9 cellular contexts compared by ENCODE assay signal in the genomic region with DNA sequence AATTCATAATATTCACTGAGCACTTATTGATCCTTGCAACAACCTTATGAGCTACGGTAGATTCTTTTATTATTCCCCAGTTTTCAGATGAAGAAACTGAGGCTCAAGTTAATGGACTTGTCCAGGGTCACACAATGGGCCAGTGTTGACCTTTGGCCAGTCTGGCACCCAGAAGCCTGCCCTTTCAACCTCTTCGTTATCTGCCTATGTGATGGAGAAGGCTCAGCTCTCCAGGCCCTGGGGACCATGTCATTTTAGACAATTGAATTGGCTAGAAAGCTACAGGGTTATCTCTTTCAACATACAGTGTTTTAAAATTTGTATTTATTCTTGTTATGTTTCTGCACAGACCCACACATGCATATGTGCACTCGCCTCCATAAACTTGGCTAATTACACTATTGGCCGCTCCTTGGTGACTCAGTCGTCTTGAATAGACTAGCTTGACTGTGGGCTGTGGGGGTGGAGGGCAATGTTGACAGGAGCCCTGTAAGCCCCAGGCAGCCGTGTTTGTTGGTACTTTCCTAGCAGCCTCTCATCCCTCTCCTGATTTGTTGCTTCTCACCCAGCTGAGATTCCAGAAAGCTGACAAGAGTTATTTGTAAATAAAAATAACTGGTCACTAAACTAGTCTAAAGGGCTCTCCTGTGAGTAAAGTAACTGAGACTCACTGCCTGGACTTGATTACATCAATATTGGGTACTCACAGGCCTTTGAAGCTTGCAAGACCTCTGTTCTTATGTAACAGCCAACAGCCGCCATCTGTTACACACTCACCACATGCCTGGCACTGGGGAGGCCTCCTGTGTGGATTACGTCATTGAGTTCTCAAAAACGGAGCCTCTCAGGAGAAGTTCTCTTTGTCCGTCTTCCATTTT. TPM values are rescaled to one million over a fixed set of nuclear protein-coding genes. Genes with fewer than 3 reads are reported as not detected.
DNase-seq lines count a peak whose midpoint lies in the region; ATAC-seq, FAIRE-seq and TF ChIP-seq lines count a peak whose summit lies in the region.
"Had no signal": no experiment of that assay in that cellular context is flagged by ENCODE, and none has a peak within 500 bp of the region (broad histone marks: within the 10 kb centered on the region; RNA-seq: fewer than 3 reads in every experiment).

No MANE protein-coding gene starts in this region.

- in situ Hi-C loops in G401 (cut with HindIII; ENCODE audit: low sequenced_read_pairs) = no loop called here

- no peak for TF ChIP-seq CTCF in fibroblast of the aortic adventitia (IDR thresholded peaks at IDR 0.05; ENCODE audit: insufficient read depth, low read length)

- peak; percentile 99 for DNase-seq in G401 (ENCODE audit: low spot score)
- peak; percentile 80 to 82 for DNase-seq in SHP77 (lab: John Stamatoyannopoulos, UW)
- peak; percentile 79 for DNase-seq in fibroblast of the aortic adventitia (ENCODE audit: low read depth)
- peak; percentile 55 to 95 (median 75) for DNase-seq in posterior cingulate gyrus
- no peak for DNase-seq in RPMI8226
- DNase-seq in H54 (ENCODE audit: insufficient read length, low spot score) = no peak
- DNase-seq in stimulated activated CD4-positive, alpha-beta T cell treated with anti-CD3 and anti-CD28 coated beads, Interleukin-2, amount 100 ng/mL, for 48 hours = no peak
- DNase-seq: activated CD4-positive, alpha-beta memory T cell treated with anti-CD3 and anti-CD28 coated beads for 36 hours had no signal

- no peak for ATAC-seq in HG03342 (IDR thresholded peaks at IDR 0.05; ENCODE audit: unreplicated experiment)

- intact Hi-C loops in posterior cingulate gyrus (cut with DNase I) = no loop called here

- TF ChIP-seq POLR2A in H54 (IDR thresholded peaks at IDR 0.05; ENCODE audit: low read depth, low read length) = no peak

- H3K4me3 ChIP-seq in fibroblast of the aortic adventitia (ENCODE audit: low read depth, low read length) = no peak overlapping the region

- FAIRE-seq in H54 (lab: Jason Lieb, UNC) = no peak

RNA-seq across cellular contexts. Expression of gene ANGPTL2, which starts 8.5 kb away (rescaled TPM):
- 10.3 and 24.4 TPM in 2 replicates for total RNA-seq in G401 (2014; rRNA removed; shearing (Covaris generic))
- 41.0 and 47.5 TPM in 2 replicates for total RNA-seq in fibroblast of the aortic adventitia (ENCODE audit: low replicate concordance)
- total RNA-seq: activated CD4-positive, alpha-beta memory T cell treated with anti-CD3 and anti-CD28 coated beads for 36 hours had no signal

Comparison
In these comparisons a context has a peak if more than half of its experiments do, and no peak if none do; other contexts are left out.
1. DNase-seq: peak in G401 (single experiment), SHP77 (2 of 2), fibroblast of the aortic adventitia (single experiment) and posterior cingulate gyrus (10 of 10); none in RPMI8226 (single experiment), H54 (single experiment) and stimulated activated CD4-positive, alpha-beta T cell treated with anti-CD3 and anti-CD28 coated beads, Interleukin-2, amount 100 ng/mL, for 48 hours (0 of 2).